Comparison of ENCODE assay signal across 23 cellular contexts in the genomic region with DNA sequence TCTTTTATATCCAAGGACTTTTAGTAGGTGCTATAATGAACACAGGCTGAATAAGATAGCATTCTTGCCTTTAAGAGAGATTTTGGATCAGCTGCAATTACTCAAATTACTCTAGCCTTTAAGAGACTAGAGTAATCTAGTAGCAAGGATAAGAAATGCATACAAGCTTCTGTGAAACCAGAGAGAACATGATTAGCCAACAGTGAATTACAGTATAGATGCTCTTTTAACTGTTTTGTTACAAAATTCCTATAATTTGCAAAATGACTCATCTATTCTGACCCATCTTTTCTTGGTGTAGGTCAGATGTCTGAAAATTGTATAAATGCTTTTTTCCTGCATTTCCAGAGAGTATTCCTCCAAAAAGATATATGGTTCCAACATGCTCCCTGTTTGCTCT.
DNase-seq lines count a peak whose midpoint lies in the region; ATAC-seq, FAIRE-seq and TF ChIP-seq lines count a peak whose summit lies in the region.
"Had no signal": no experiment of that assay in that cellular context is flagged by ENCODE, and none has a peak within 500 bp of the region (broad histone marks: within the 10 kb centered on the region; RNA-seq: fewer than 3 reads in every experiment).

No MANE protein-coding gene starts in this region.

- H3K27me3 ChIP-seq in pancreas = no peaks in the 10 kb centered on the region

- FAIRE-seq in GM19239 (lab: Jason Lieb, UNC) (peak; percentile 21), pancreas (lab: Jason Lieb, UNC) (peak; percentile 43)
- FAIRE-seq: A549, GM12892 had no signal

- DNase-seq in GM19239 (ENCODE audit: insufficient read length, low spot score) (no peak), LHCN-M2 (ENCODE audit: low read depth) (peak; percentile 21), fibroblast of mammary gland (ENCODE audit: low read depth) (peak; percentile 32), pancreas (no peak), DMS53 (lab: John Stamatoyannopoulos, UW) (no peak)
- DNase-seq in activated CD8-positive, alpha-beta memory T cell treated with anti-CD3 and anti-CD28 coated beads, Interleukin-2, amount 50 U/mL, for 48 hours = no peak
- DNase-seq: Caco-2; CD8-positive, alpha-beta T cell; DMS79 treated with DMSO at 0.1 percent for 48 hours; GOT3; NCI-H1417; NCI-H1694; NCI-H2029 treated with DMSO at 0.1 percent for 48 hours; NCI-H526 treated with DMSO at 0.1 percent for 48 hours; SHP77; T-cell had no signal

- H3K9me3 ChIP-seq in pancreas = no peaks in the 10 kb centered on the region
- H3K9me3 ChIP-seq: A549, Caco-2, HAP-1 had no signal

- H3K4me1 ChIP-seq in pancreas = no peaks in the 10 kb centered on the region
- H3K4me1 ChIP-seq: A549, Caco-2, HAP-1 had no signal

- no peak for TF ChIP-seq CTCF in fibroblast of mammary gland (conservative IDR thresholded peaks at IDR 0.05; ENCODE audit: control insufficient read depth, insufficient read depth, low read depth, low read length)
- TF ChIP-seq CTCF in pancreas (IDR thresholded peaks at IDR 0.05) = no peak

- intact Hi-C loops in pancreas (cut with DNase I) = no loop called here

- ATAC-seq in pancreas (no peak), GM18519 (IDR thresholded peaks at IDR 0.05; ENCODE audit: low FRiP score, unreplicated experiment) (no peak)
- ATAC-seq: A549; CD8-positive, alpha-beta T cell; Panc1; T-cell had no signal

- peaks cover 0 to 33% (median 17%) of the 10 kb centered on the region in 3 donors for H3K36me3 ChIP-seq in pancreas

- H3K27ac ChIP-seq in pancreas = no peak overlapping the region
- H3K27ac ChIP-seq: A549, C4-2B, RWPE1 had no signal

- H3K4me3 ChIP-seq in fibroblast of mammary gland (ENCODE audit: control insufficient read depth, low read depth, low read length) = no peak overlapping the region
- H3K4me3 ChIP-seq in pancreas = no peak overlapping the region
- H3K4me3 ChIP-seq: A549, HAP-1 had no signal

Comparison
In these comparisons a context has a peak if more than half of its experiments do, and no peak if none do; other contexts are left out.
1. DNase-seq: peak in LHCN-M2 (single experiment) and fibroblast of mammary gland (single experiment); none in GM19239 (single experiment), pancreas (0 of 6), DMS53 (single experiment) and activated CD8-positive, alpha-beta memory T cell treated with anti-CD3 and anti-CD28 coated beads, Interleukin-2, amount 50 U/mL, for 48 hours (single experiment).